In the genomic region with DNA sequence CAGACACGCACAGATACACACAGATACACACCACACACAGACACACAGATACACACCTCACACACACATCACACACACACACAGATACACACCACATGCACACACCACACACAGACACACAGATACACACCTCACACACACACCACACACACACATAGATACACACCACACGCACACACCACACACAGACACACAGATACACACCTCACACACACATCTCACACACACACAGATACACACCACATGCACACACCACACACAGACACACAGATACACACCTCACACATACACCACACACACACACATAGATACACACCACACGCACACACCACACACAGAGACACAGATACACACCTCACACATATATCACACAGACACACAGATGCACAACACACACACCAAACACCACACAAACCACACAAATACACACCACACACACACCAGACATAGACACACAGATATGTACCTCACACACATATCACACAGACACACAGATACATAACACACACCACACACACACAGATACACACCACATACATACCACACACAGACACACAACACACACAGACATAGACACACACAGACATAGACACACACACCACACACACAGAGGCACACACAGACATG, we compare ENCODE assay signal across 21 cellular contexts. TPM values are rescaled to one million over a fixed set of nuclear protein-coding genes. Genes with fewer than 3 reads are reported as not detected.
DNase-seq lines count a peak whose midpoint lies in the region; ATAC-seq, FAIRE-seq and TF ChIP-seq lines count a peak whose summit lies in the region.
"Had no signal": no experiment of that assay in that cellular context is flagged by ENCODE, and none has a peak within 500 bp of the region (broad histone marks: within the 10 kb centered on the region; RNA-seq: fewer than 3 reads in every experiment).

No MANE protein-coding gene starts in this region.

- H3K9me1 ChIP-seq in K562 (ENCODE audit: control insufficient read depth, insufficient read depth, low read length): no peaks in the 10 kb centered on the region

- intact Hi-C loops in CD14-positive monocyte (cut with micrococcal nuclease): loop anchor here (2.0 to 5.0 kb wide), 4 partner anchors 52 to 122 kb away; partner anchors contain the start of genes CEBPA (in 2 of the 2) and CEBPG (in 1 of the 2)
- intact Hi-C loops in K562 (cut with micrococcal nuclease): no loop called here
- intact Hi-C loops in pancreas (cut with DNase I): loop anchor here in 2 of 3 donors (10.0 kb wide), 2 partner anchors 155 to 525 kb away; no protein-coding TSS in a partner anchor

- no peak overlapping the region for H3K4me2 ChIP-seq in K562 (ENCODE audit: insufficient read depth, low read length)

- H3K36me3 Mint-ChIP-seq in CD14-positive monocyte: peaks cover 0 to 2% of the 10 kb centered on the region in 2 donors

- in situ Hi-C loops in K562 (cut with MboI): no loop called here

- no peak overlapping the region for H2AFZ ChIP-seq in K562 (ENCODE audit: low read depth, low read length)

- H3K36me3 ChIP-seq in HEK293 (ENCODE audit: control insufficient read depth in 2 of 2, insufficient read depth in 1 of 2, low read length in 2 of 2) (no peaks in the 10 kb centered on the region; a peak in 1 of 3 replicates), K562 (ENCODE audit: control insufficient read depth, insufficient read depth, low read length) (no peaks in the 10 kb centered on the region), liver (ENCODE audit: control insufficient read depth in 4 of 4, insufficient read depth in 3 of 4, low read depth in 1 of 4, low read length in 3 of 4) (no peaks in the 10 kb centered on the region), pancreas (no peaks in the 10 kb centered on the region)
- H3K36me3 ChIP-seq: BLaER1, MG63 had no signal

- no peaks in the 10 kb centered on the region for H3K79me2 ChIP-seq in K562 (ENCODE audit: control insufficient read depth, insufficient read depth, low read length)

- no TSS peak for BruUV-seq in K562 (replicated peaks; lab: Mats Ljungman, UMichigan)

- H4K20me1 ChIP-seq in K562 (replicated peaks; ENCODE audit: control insufficient read depth, insufficient read depth, low read length): no peaks in the 10 kb centered on the region
- H4K20me1 ChIP-seq: BLaER1 had no signal

- no peak for TF ChIP-seq POLR2A in K562 (conservative IDR thresholded peaks at IDR 0.05)

- H3K4me3 ChIP-seq in HEK293 (ENCODE audit: low read depth, low read length) (no peak overlapping the region), K562 (no peak overlapping the region), liver (ENCODE audit: low read depth in 1 of 3, low read length in 3 of 3) (no peak overlapping the region), pancreas (no peak overlapping the region)
- H3K4me3 ChIP-seq: BLaER1, MG63 had no signal

- no peak overlapping the region for H3K9ac ChIP-seq in K562 (ENCODE audit: insufficient read depth in 1 of 2, low read depth in 2 of 2, low read length in 2 of 2)
- H3K9ac ChIP-seq in liver (ENCODE audit: low read depth in 1 of 2, low read length in 2 of 2): peak overlapping the region in 1 of 2 donors; percentile 19
- H3K9ac ChIP-seq: BLaER1 had no signal

- no peak for TF ChIP-seq CTCF in CD14-positive monocyte (IDR thresholded peaks at IDR 0.05)
- TF ChIP-seq CTCF in HEK293 (tag by site-specific recombination; IDR thresholded peaks at IDR 0.05): no peak
- no peak for TF ChIP-seq CTCF in K562 (IDR thresholded peaks at IDR 0.05 in 2 of 3, conservative IDR thresholded peaks at IDR 0.05 in 1 of 3; ENCODE audit: insufficient read depth in 2 of 3, low read depth in 1 of 3, low read length in 3 of 3)
- no peak for TF ChIP-seq CTCF in liver (IDR thresholded peaks at IDR 0.05; ENCODE audit: low read depth, low read length, missing input control)
- TF ChIP-seq CTCF in pancreas (IDR thresholded peaks at IDR 0.05): no peak

- no peak overlapping the region for H3K27ac Mint-ChIP-seq in CD14-positive monocyte
- H3K27ac Mint-ChIP-seq: IgD-negative memory B cell had no signal

- WGBS in K562 (ENCODE audit: insufficient coverage, low coverage, missing lambda C conversion rate): 0% methylated on average over 2 of the region's 3 CpGs
- 68% methylated on average over 3 of the region's 3 CpGs for WGBS in liver
- 71 to 72% methylated on average over 3 of the region's 3 CpGs for WGBS in pancreas, 2 donors

- H3K27me3 ChIP-seq in K562 (ENCODE audit: control insufficient read depth in 2 of 2, insufficient read depth in 2 of 2, low read length in 2 of 2) (peaks cover 2 to 22% of the 10 kb centered on the region in 2 experiments; a peak in 2 of 5 replicates), liver (ENCODE audit: control insufficient read depth in 4 of 4, insufficient read depth in 4 of 4, low read length in 3 of 4) (no peaks in the 10 kb centered on the region), pancreas (no peaks in the 10 kb centered on the region)
- H3K27me3 ChIP-seq: BLaER1, MG63 had no signal

- peaks cover 41% of the 10 kb centered on the region for H3K4me1 Mint-ChIP-seq in CD14-positive monocyte
- H3K4me1 Mint-ChIP-seq: IgD-negative memory B cell had no signal

- peak; percentile 14 for DNase-seq in CD14-positive monocyte (ENCODE audit: low spot score)
- DNase-seq in K562 (ENCODE audit: extremely low read depth in 1 of 4, low spot score in 3 of 4): no peak
- no peak for DNase-seq in NCI-H2171 treated with DMSO at 0.1 percent for 48 hours (lab: John Stamatoyannopoulos, UW)
- no peak for DNase-seq in germinal center (ENCODE audit: low spot score)
- no peak for DNase-seq in pancreas
- no peak for DNase-seq in amygdala (lab: John Stamatoyannopoulos, UW)
- DNase-seq: DND-41, GOT3, NCI-H1048, NCI-H146, NCI-H2029 treated with DMSO at 0.1 percent for 48 hours, NCI-H446 treated with DMSO at 0.1 percent for 48 hours had no signal

- H3K27me3 Mint-ChIP-seq in CD14-positive monocyte (ENCODE audit: low read depth in 3 of 3): peaks cover 0 to 3% (median 0%) of the 10 kb centered on the region in 3 donors

- H3K4me3 Mint-ChIP-seq in CD14-positive monocyte: no peak overlapping the region
- H3K4me3 Mint-ChIP-seq: IgD-negative memory B cell had no signal

- CTCF ChIA-PET in HEK293 (lab: Yijun Ruan, JAX): interaction anchor here (0.7 kb wide), 2 partner anchors 15 to 124 kb away, joined by 3 to 4 read pairs; no protein-coding TSS in a partner anchor
- CTCF ChIA-PET in K562 (lab: Yijun Ruan, JAX; ENCODE audit: low intra/inter-chr PET ratio): no interaction called here

- TF ChIP-seq RAD21 in K562 (CRISPR knock-in tag; conservative IDR thresholded peaks at IDR 0.05 in 1 of 2, IDR thresholded peaks at IDR 0.05 in 1 of 2): no peak
- no peak for TF ChIP-seq RAD21 in liver (IDR thresholded peaks at IDR 0.05)

- no peak for TF ChIP-seq EP300 in K562 (IDR thresholded peaks at IDR 0.05; ENCODE audit: low read length)

- H3K4me1 ChIP-seq in HEK293 (ENCODE audit: control insufficient read depth, insufficient read depth, low read length) (no peaks in the 10 kb centered on the region), K562 (replicated peaks in 1 of 2; ENCODE audit: control insufficient read depth in 2 of 2, insufficient read depth in 2 of 2, low read length in 2 of 2) (peaks cover 0 to 16% of the 10 kb centered on the region in 2 experiments; a peak in 2 of 5 replicates), liver (ENCODE audit: control insufficient read depth in 4 of 4, insufficient read depth in 4 of 4, low read length in 3 of 4) (peaks cover 15 to 47% (median 38%) of the 10 kb centered on the region in 4 donors), pancreas (no peaks in the 10 kb centered on the region)

- POLR2A ChIA-PET in HEK293 (lab: Yijun Ruan, JAX) (no interaction called here), K562 (lab: Yijun Ruan, JAX) (no interaction called here)

- ATAC-seq in K562 (no peak), pancreas (no peak)

- no peak overlapping the region for H3K27ac ChIP-seq in HEK293 (ENCODE audit: extremely low read depth, low read depth, low read length)
- H3K27ac ChIP-seq in K562 (ENCODE audit: extremely low read depth, low read depth, low read length): no peak overlapping the region
- H3K27ac ChIP-seq in liver (ENCODE audit: low read depth in 1 of 2, low read length in 2 of 2): peak overlapping the region; percentile 67 to 91
- no peak overlapping the region for H3K27ac ChIP-seq in pancreas
- H3K27ac ChIP-seq: BLaER1 had no signal

- FAIRE-seq in K562 (lab: Jason Lieb, UNC) (no peak), pancreas (lab: Jason Lieb, UNC) (no peak)
- FAIRE-seq: A204.1, RCC 7860 had no signal

- peaks cover 6% of the 10 kb centered on the region for H3K9me3 ChIP-seq in HEK293 (ENCODE audit: control insufficient read depth, insufficient read depth, low read depth, low read length)
- H3K9me3 ChIP-seq in K562 (replicated peaks; ENCODE audit: control insufficient read depth, insufficient read depth, low read depth, low read length): peaks cover 7% of the 10 kb centered on the region; the same call in 1 of the 2 replicates
- H3K9me3 ChIP-seq in liver (ENCODE audit: control insufficient read depth in 4 of 4, low read length in 3 of 4): peaks cover 0 to 4% (median under 1%) of the 10 kb centered on the region in 4 donors
- H3K9me3 ChIP-seq in pancreas: no peaks in the 10 kb centered on the region

- H3K9me3 Mint-ChIP-seq in CD14-positive monocyte: peaks cover 0 to 11% (median 9%) of the 10 kb centered on the region in 7 donors
- H3K9me3 Mint-ChIP-seq: IgD-negative memory B cell had no signal

RNA-seq across cellular contexts. Expression of gene SLC7A10, which starts 24.2 kb away (rescaled TPM):
- polyA plus RNA-seq in CD14-positive monocyte (not detected), K562 (2011; rRNA removed) (not detected in 2 replicates), K562 (2014; fragmentation: Illumina TruSeq; extraction: Trizol) (not detected in 2 replicates), K562 (2014; fragmentation: Nextera tagmentation; extraction: Ambion mirVana) (under 1 TPM in 1 of 2 experiments, not detected in 1; 0.07 TPM), K562 (2014; rRNA removed) (not detected in 2 replicates), liver (not detected), pancreas (1 to 10 TPM in 1 of 2 donors, under 1 TPM in 1; 0.28 to 1.3 TPM)
- not detected in 2 replicates for total RNA-seq in K562 (2011; cell fraction: chromatin; rRNA removed; ENCODE audit: low replicate concordance)
- total RNA-seq in K562 (2011; cell fraction: nucleolus; rRNA removed): not detected in 2 replicates
- not detected in 2 replicates for total RNA-seq in K562 (2011; cell fraction: nucleoplasm; rRNA removed)
- total RNA-seq in K562 (2014; rRNA removed) (not detected in 2 replicates), K562 (2014; rRNA removed; fragmentation: Illumina TruSeq; extraction: Trizol) (not detected in 2 replicates), K562 (2015; rRNA removed; fragmentation: Illumina TruSeq; extraction: Trizol) (not detected in 2 replicates), K562 (2021) (not detected in 2 replicates), liver (not detected), pancreas (under 1 TPM in 1 of 6 donors, not detected in 5; 0.38 TPM)
- polyA plus RNA-seq in K562 (2011; cell fraction: cytosol; rRNA removed): not detected in 2 replicates
- not detected in 2 replicates for polyA plus RNA-seq in K562 (2011; cell fraction: nucleus; rRNA removed)
- not detected in 2 replicates for polyA plus RNA-seq in K562 (2012)
- not detected in 2 replicates for polyA minus RNA-seq in K562 (2011; rRNA and poly(A)+ RNA removed)
- not detected in 2 replicates for polyA minus RNA-seq in K562 (2011; cell fraction: cytosol; rRNA and poly(A)+ RNA removed)
- polyA minus RNA-seq in K562 (2011; cell fraction: nucleus; rRNA and poly(A)+ RNA removed): not detected in 2 replicates
- total RNA-seq: G401, HT-29 had no signal
- polyA plus RNA-seq: IgD-negative memory B cell had no signal

RNA-seq across cellular contexts. Expression of gene CEBPA, which starts 52.5 kb away (rescaled TPM):
- 10 to 100 TPM; 17.9 to 47.5 TPM for polyA plus RNA-seq in CD14-positive monocyte
- 0.35 and 0.44 TPM in 2 replicates for total RNA-seq in K562 (2011; cell fraction: chromatin; rRNA removed; ENCODE audit: low replicate concordance)
- 0.67 and 1.3 TPM in 2 replicates for total RNA-seq in K562 (2011; cell fraction: nucleolus; rRNA removed)
- total RNA-seq in K562 (2011; cell fraction: nucleoplasm; rRNA removed): 0.59 and 0.61 TPM in 2 replicates
- 0.57 and 0.59 TPM in 2 replicates for total RNA-seq in K562 (2014; rRNA removed)
- total RNA-seq in K562 (2014; rRNA removed; fragmentation: Illumina TruSeq; extraction: Trizol): 0.07 and 0.13 TPM in 2 replicates
- 0.11 TPM in 1 of 2 replicates, not detected in the other for total RNA-seq in K562 (2015; rRNA removed; fragmentation: Illumina TruSeq; extraction: Trizol)
- 0.49 and 0.53 TPM in 2 replicates for total RNA-seq in K562 (2021)
- 0.15 and 0.20 TPM in 2 replicates for polyA plus RNA-seq in K562 (2011; rRNA removed)
- polyA plus RNA-seq in K562 (2011; cell fraction: cytosol; rRNA removed): 0.19 and 0.73 TPM in 2 replicates
- polyA plus RNA-seq in K562 (2011; cell fraction: nucleus; rRNA removed): 0.17 and 0.23 TPM in 2 replicates
- 0.12 and 0.51 TPM in 2 replicates for polyA plus RNA-seq in K562 (2012)
- polyA plus RNA-seq in K562 (2014; fragmentation: Illumina TruSeq; extraction: Trizol): 0.15 and 0.21 TPM in 2 replicates
- under 1 TPM in 1 of 2 experiments, not detected in 1; 0.03 TPM for polyA plus RNA-seq in K562 (2014; fragmentation: Nextera tagmentation; extraction: Ambion mirVana)
- 0.15 and 0.26 TPM in 2 replicates for polyA plus RNA-seq in K562 (2014; rRNA removed)
- 0.18 and 0.24 TPM in 2 replicates for polyA minus RNA-seq in K562 (2011; rRNA and poly(A)+ RNA removed)
- polyA minus RNA-seq in K562 (2011; cell fraction: cytosol; rRNA and poly(A)+ RNA removed): not detected in 2 replicates
- polyA minus RNA-seq in K562 (2011; cell fraction: nucleus; rRNA and poly(A)+ RNA removed): 0.40 and 0.67 TPM in 2 replicates
- 10 to 100 TPM; 70.0 to 95.5 TPM for total RNA-seq in liver
- 100 to 1,000 TPM in 1 of 2 donors, 10 to 100 TPM in 1; 32.9 to 112 TPM for polyA plus RNA-seq in liver
- 10 to 100 TPM in 3 of 6 donors, 1 to 10 TPM in 3; 6.1 to 18.7 (median 9.7) TPM for total RNA-seq in pancreas
- polyA plus RNA-seq in pancreas: 1 to 10 TPM; 4.4 to 7.7 TPM

RNA-seq across cellular contexts. Expression of gene LRP3, which starts 55.7 kb away (rescaled TPM):
- polyA plus RNA-seq in CD14-positive monocyte: 1 to 10 TPM; 1.4 to 4.1 TPM
- total RNA-seq in K562 (2011; cell fraction: chromatin; rRNA removed; ENCODE audit: low replicate concordance): not detected in 2 replicates
- total RNA-seq in K562 (2011; cell fraction: nucleolus; rRNA removed): not detected in 2 replicates
- total RNA-seq in K562 (2011; cell fraction: nucleoplasm; rRNA removed): not detected in 2 replicates
- not detected in 2 replicates for total RNA-seq in K562 (2014; rRNA removed)
- total RNA-seq in K562 (2014; rRNA removed; fragmentation: Illumina TruSeq; extraction: Trizol): not detected in 2 replicates
- not detected in 2 replicates for total RNA-seq in K562 (2015; rRNA removed; fragmentation: Illumina TruSeq; extraction: Trizol)
- 0.04 and 0.29 TPM in 2 replicates for total RNA-seq in K562 (2021)
- polyA plus RNA-seq in K562 (2011; rRNA removed): not detected in 2 replicates
- not detected in 2 replicates for polyA plus RNA-seq in K562 (2011; cell fraction: cytosol; rRNA removed)
- not detected in 2 replicates for polyA plus RNA-seq in K562 (2011; cell fraction: nucleus; rRNA removed)
- polyA plus RNA-seq in K562 (2012): not detected in 2 replicates
- not detected in 2 replicates for polyA plus RNA-seq in K562 (2014; fragmentation: Illumina TruSeq; extraction: Trizol)
- polyA plus RNA-seq in K562 (2014; fragmentation: Nextera tagmentation; extraction: Ambion mirVana): not detected
- not detected in 2 replicates for polyA plus RNA-seq in K562 (2014; rRNA removed)
- polyA minus RNA-seq in K562 (2011; rRNA and poly(A)+ RNA removed): not detected in 2 replicates
- polyA minus RNA-seq in K562 (2011; cell fraction: cytosol; rRNA and poly(A)+ RNA removed): not detected in 2 replicates
- not detected in 2 replicates for polyA minus RNA-seq in K562 (2011; cell fraction: nucleus; rRNA and poly(A)+ RNA removed)
- total RNA-seq in liver: 10 to 100 TPM; 12.0 to 18.7 TPM
- 10 to 100 TPM in 1 of 2 donors, 1 to 10 TPM in 1; 2.5 to 42.3 TPM for polyA plus RNA-seq in liver
- total RNA-seq in pancreas: 10 to 100 TPM in 5 of 6 donors, 1 to 10 TPM in 1; 7.2 to 21.0 (median 13.2) TPM
- 10 to 100 TPM in 1 of 2 donors, 1 to 10 TPM in 1; 9.2 to 18.9 TPM for polyA plus RNA-seq in pancreas
- total RNA-seq: HT-29 had no signal
- polyA plus RNA-seq: IgD-negative memory B cell had no signal

Comparison
In these comparisons a context has a peak if more than half of its experiments do, and no peak if none do; other contexts are left out.
1. H3K27ac ChIP-seq: peak in liver (2 of 2); none in HEK293 (single experiment), K562 (single experiment) and pancreas (0 of 4).